Comparison of ENCODE assay signal across 1 cellular context in the genomic region with DNA sequence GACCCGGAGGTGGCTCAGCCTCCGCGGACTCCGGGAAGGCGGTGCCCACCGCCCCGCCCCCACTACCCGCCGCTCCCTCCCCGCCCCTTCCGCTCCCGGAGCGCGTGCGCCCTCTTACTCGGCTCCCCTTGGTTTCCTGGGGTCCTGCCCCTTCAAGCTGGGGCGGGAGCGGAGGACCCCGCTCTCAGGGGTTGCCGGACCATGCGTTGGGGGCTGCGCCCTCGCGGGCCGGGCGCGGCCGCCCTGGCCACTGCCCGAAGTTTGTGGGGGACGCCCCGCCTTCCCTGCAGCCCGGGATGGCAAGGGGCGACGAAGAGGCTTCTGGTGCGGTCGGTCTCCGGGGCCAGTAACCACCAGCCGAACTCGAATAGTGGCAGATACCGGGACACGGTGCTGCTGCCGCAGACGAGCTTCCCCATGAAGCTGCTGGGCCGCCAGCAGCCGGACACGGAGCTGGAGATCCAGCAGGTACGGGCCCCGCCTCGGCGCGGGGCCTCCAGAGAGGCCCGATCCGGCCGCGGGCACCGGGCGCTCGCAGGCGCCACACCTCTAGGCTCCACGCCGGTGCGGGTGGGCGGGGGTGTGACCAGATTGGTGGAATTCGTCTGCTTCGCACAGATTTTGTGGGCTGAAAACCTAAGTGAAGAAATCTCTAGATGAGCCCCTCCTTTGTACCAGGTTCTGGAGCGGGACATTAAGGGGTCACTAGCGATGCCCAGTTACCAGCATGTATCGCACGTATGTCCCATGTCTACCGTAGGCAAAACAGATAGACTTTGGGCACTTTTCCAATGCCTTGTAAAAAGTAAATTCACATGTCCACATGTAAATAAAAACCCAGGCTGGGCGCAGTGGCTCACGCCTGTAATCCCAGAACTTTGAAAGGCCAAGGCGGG.
TF ChIP-seq lines count a peak whose summit lies in the region.

IARS2 (plus strand) TSS at position 117 of the 896 bp plus-strand sequence; CDS start at position 202, 85 bp downstream.

TF ChIP-seq in K562, 482 proteins besides CTCF, POLR2A, EP300 and RAD21 (continued from another document and continues in another):
- TF ChIP-seq, protein P1, sequence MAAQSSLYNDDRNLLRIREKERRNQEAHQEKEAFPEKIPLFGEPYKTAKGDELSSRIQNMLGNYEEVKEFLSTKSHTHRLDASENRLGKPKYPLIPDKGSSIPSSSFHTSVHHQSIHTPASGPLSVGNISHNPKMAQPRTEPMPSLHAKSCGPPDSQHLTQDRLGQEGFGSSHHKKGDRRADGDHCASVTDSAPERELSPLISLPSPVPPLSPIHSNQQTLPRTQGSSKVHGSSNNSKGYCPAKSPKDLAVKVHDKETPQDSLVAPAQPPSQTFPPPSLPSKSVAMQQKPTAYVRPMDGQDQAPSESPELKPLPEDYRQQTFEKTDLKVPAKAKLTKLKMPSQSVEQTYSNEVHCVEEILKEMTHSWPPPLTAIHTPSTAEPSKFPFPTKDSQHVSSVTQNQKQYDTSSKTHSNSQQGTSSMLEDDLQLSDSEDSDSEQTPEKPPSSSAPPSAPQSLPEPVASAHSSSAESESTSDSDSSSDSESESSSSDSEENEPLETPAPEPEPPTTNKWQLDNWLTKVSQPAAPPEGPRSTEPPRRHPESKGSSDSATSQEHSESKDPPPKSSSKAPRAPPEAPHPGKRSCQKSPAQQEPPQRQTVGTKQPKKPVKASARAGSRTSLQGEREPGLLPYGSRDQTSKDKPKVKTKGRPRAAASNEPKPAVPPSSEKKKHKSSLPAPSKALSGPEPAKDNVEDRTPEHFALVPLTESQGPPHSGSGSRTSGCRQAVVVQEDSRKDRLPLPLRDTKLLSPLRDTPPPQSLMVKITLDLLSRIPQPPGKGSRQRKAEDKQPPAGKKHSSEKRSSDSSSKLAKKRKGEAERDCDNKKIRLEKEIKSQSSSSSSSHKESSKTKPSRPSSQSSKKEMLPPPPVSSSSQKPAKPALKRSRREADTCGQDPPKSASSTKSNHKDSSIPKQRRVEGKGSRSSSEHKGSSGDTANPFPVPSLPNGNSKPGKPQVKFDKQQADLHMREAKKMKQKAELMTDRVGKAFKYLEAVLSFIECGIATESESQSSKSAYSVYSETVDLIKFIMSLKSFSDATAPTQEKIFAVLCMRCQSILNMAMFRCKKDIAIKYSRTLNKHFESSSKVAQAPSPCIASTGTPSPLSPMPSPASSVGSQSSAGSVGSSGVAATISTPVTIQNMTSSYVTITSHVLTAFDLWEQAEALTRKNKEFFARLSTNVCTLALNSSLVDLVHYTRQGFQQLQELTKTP (IDR thresholded peaks at IDR 0.05; ENCODE audit: low read depth in 1 of 2, partially characterized antibody in 2 of 2), result no peak
- no peak for TF ChIP-seq U2AF2 (optimal IDR thresholded peaks at IDR 0.05; ENCODE audit: low read depth, low read length)
- TF ChIP-seq BRD9 (IDR thresholded peaks at IDR 0.05; ENCODE audit: low read depth, partially characterized antibody), result no peak
- TF ChIP-seq ZNF57 (CRISPR knock-in tag; IDR thresholded peaks at IDR 0.05), result no peak
- no peak for TF ChIP-seq ZBED1 (IDR thresholded peaks at IDR 0.05)
- TF ChIP-seq TARDBP (IDR thresholded peaks at IDR 0.05), result no peak
- 0 out of 2 replicates have a peak, but pooled peaks have one; percentile 10 for TF ChIP-seq ZNF707 (CRISPR knock-in tag; conservative IDR thresholded peaks at IDR 0.05)
- no peak for TF ChIP-seq DIDO1 (tag; IDR thresholded peaks at IDR 0.05; ENCODE audit: low read depth)
- TF ChIP-seq ASH1L (IDR thresholded peaks at IDR 0.05; ENCODE audit: borderline replicate concordance, low read depth, partially characterized antibody), result no peak
- TF ChIP-seq BDP1 (IDR thresholded peaks at IDR 0.05; ENCODE audit: insufficient read depth, insufficient read length), result no peak
- TF ChIP-seq SRSF7 (optimal IDR thresholded peaks at IDR 0.05; ENCODE audit: low read depth, low read length), result no peak
- no peak; a peak in 1 of 4 replicates for TF ChIP-seq TEAD1 (CRISPR knock-in tag; IDR thresholded peaks at IDR 0.05)
- no peak for TF ChIP-seq BCLAF1 (IDR thresholded peaks at IDR 0.05; ENCODE audit: borderline replicate concordance in 1 of 2, control insufficient read depth in 1 of 2, low read depth in 2 of 2, low read length in 1 of 2)
- TF ChIP-seq ZNF75A (CRISPR knock-in tag; IDR thresholded peaks at IDR 0.05), result no peak
- TF ChIP-seq ZFP36 (IDR thresholded peaks at IDR 0.05; ENCODE audit: low read depth, low read length, partially characterized antibody), result no peak
- TF ChIP-seq MTF1 (CRISPR knock-in tag; IDR thresholded peaks at IDR 0.05; ENCODE audit: borderline replicate concordance), result no peak
- no peak for TF ChIP-seq SRSF9 (IDR thresholded peaks at IDR 0.05; ENCODE audit: borderline replicate concordance, low read depth, low read length)
- TF ChIP-seq FOXK1 (CRISPR knock-in tag; IDR thresholded peaks at IDR 0.05; ENCODE audit: borderline replicate concordance), result peak; percentile 55; the same call in 1 of the 2 replicates
- TF ChIP-seq SIRT6 (IDR thresholded peaks at IDR 0.05; ENCODE audit: low read depth, low read length), result no peak
- peak; percentile 68 for TF ChIP-seq KDM5B (IDR thresholded peaks at IDR 0.05; ENCODE audit: insufficient replicate concordance, low read depth, low read length)
- TF ChIP-seq NCOA1 (IDR thresholded peaks at IDR 0.05; ENCODE audit: low read depth), result peak; percentile 66; the same call in 1 of the 2 replicates
- no peak for TF ChIP-seq PHF21A (IDR thresholded peaks at IDR 0.05; ENCODE audit: borderline replicate concordance, low read depth)
- TF ChIP-seq RB1 (IDR thresholded peaks at IDR 0.05; ENCODE audit: low read depth), result peak; percentile 79; the same call in 1 of the 2 replicates
- no peak for TF ChIP-seq GTF2F1 (IDR thresholded peaks at IDR 0.05; ENCODE audit: low read depth, low read length)
- TF ChIP-seq MCM3 (IDR thresholded peaks at IDR 0.05), result no peak
- TF ChIP-seq HOXB6 (CRISPR knock-in tag; IDR thresholded peaks at IDR 0.05; ENCODE audit: borderline replicate concordance), result no peak
- TF ChIP-seq PRMT5 (CRISPR knock-in tag; IDR thresholded peaks at IDR 0.05), result no peak
- no peak for TF ChIP-seq ZNF77 (CRISPR knock-in tag; IDR thresholded peaks at IDR 0.05)
- no peak for TF ChIP-seq ZC3H4 (CRISPR knock-in tag; IDR thresholded peaks at IDR 0.05; ENCODE audit: borderline replicate concordance)
- no peak for TF ChIP-seq PYGO2 (tag; IDR thresholded peaks at IDR 0.05)
- no peak for TF ChIP-seq NFYB (IDR thresholded peaks at IDR 0.05; ENCODE audit: extremely low read depth, insufficient read length)
- TF ChIP-seq RBM39 (optimal IDR thresholded peaks at IDR 0.05; ENCODE audit: low read depth, low read length), result no peak
- 0 out of 2 replicates have a peak, but pooled peaks have one; percentile 23 for TF ChIP-seq HDAC2 (IDR thresholded peaks at IDR 0.05)
- TF ChIP-seq ZBTB9 (CRISPR knock-in tag; IDR thresholded peaks at IDR 0.05), result peak; percentile 70
- TF ChIP-seq SP1 (CRISPR knock-in tag; IDR thresholded peaks at IDR 0.05), result no peak; the same call in 1 of the 2 replicates
- no peak for TF ChIP-seq KLF6 (CRISPR knock-in tag; IDR thresholded peaks at IDR 0.05; ENCODE audit: borderline replicate concordance)
- no peak for TF ChIP-seq HEY1 (CRISPR knock-in tag; IDR thresholded peaks at IDR 0.05; ENCODE audit: borderline replicate concordance)
- no peak for TF ChIP-seq KLF16 (IDR thresholded peaks at IDR 0.05)
- TF ChIP-seq ZNF24 (IDR thresholded peaks at IDR 0.05), result no peak
- no peak for TF ChIP-seq NFE2 (IDR thresholded peaks at IDR 0.05; ENCODE audit: low read depth)
- TF ChIP-seq NBN (IDR thresholded peaks at IDR 0.05; ENCODE audit: low read depth), result peak; percentile 12; the same call in 1 of the 2 replicates
- no peak for TF ChIP-seq ZZZ3 (IDR thresholded peaks at IDR 0.05)
- no peak for TF ChIP-seq PRPF4 (IDR thresholded peaks at IDR 0.05; ENCODE audit: insufficient read depth, low read depth, low read length, poor library complexity, severe bottlenecking)
- TF ChIP-seq TRIM25 (IDR thresholded peaks at IDR 0.05; ENCODE audit: borderline replicate concordance), result no peak
- TF ChIP-seq ZNF3 (CRISPR knock-in tag; IDR thresholded peaks at IDR 0.05), result no peak
- TF ChIP-seq MYBL2 (IDR thresholded peaks at IDR 0.05; ENCODE audit: low read depth), result no peak
- TF ChIP-seq MYBL2 (CRISPR knock-in tag; IDR thresholded peaks at IDR 0.05; ENCODE audit: borderline replicate concordance), result no peak
- TF ChIP-seq, protein P2, sequence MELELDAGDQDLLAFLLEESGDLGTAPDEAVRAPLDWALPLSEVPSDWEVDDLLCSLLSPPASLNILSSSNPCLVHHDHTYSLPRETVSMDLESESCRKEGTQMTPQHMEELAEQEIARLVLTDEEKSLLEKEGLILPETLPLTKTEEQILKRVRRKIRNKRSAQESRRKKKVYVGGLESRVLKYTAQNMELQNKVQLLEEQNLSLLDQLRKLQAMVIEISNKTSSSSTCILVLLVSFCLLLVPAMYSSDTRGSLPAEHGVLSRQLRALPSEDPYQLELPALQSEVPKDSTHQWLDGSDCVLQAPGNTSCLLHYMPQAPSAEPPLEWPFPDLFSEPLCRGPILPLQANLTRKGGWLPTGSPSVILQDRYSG (tag; conservative IDR thresholded peaks at IDR 0.05; ENCODE audit: low read depth), result no peak
- no peak for TF ChIP-seq ELK3 (CRISPR knock-in tag; IDR thresholded peaks at IDR 0.05)
- no peak for TF ChIP-seq FOXM1 (IDR thresholded peaks at IDR 0.05; ENCODE audit: low read depth)
- no peak for TF ChIP-seq FOXM1 (CRISPR knock-in tag; IDR thresholded peaks at IDR 0.05; ENCODE audit: low read depth)
- TF ChIP-seq POLR2B (IDR thresholded peaks at IDR 0.05; ENCODE audit: low read depth, partially characterized antibody), result peak; percentile 58
- TF ChIP-seq TCF7L2 (IDR thresholded peaks at IDR 0.05; ENCODE audit: low read depth, low read length), result no peak
- TF ChIP-seq BRD4 (IDR thresholded peaks at IDR 0.05), result no peak
- TF ChIP-seq CBFA2T3 (IDR thresholded peaks at IDR 0.05), result no peak
- TF ChIP-seq NCOA6 (IDR thresholded peaks at IDR 0.05), result no peak
- TF ChIP-seq POU5F1 (IDR thresholded peaks at IDR 0.05; ENCODE audit: borderline replicate concordance, low read depth, low read length, partially characterized antibody), result no peak
- TF ChIP-seq HCFC1 (IDR thresholded peaks at IDR 0.05; ENCODE audit: low read depth, low read length), result peak; percentile 20; the same call in 1 of the 2 replicates
- no peak for TF ChIP-seq ILK (tag; IDR thresholded peaks at IDR 0.05; ENCODE audit: borderline replicate concordance, low read depth)
- TF ChIP-seq POLR2AphosphoS2 (IDR thresholded peaks at IDR 0.05; ENCODE audit: low read length), result no peak
- no peak for TF ChIP-seq TOE1 (IDR thresholded peaks at IDR 0.05; ENCODE audit: borderline replicate concordance)
- TF ChIP-seq TOE1 (CRISPR knock-in tag; IDR thresholded peaks at IDR 0.05; ENCODE audit: borderline replicate concordance, low read depth), result no peak
- TF ChIP-seq ZNF165 (CRISPR knock-in tag; IDR thresholded peaks at IDR 0.05; ENCODE audit: borderline replicate concordance), result no peak
- TF ChIP-seq ZNF431 (CRISPR knock-in tag; IDR thresholded peaks at IDR 0.05), result no peak; the same call in 1 of the 2 replicates
- TF ChIP-seq HSF4 (CRISPR knock-in tag; IDR thresholded peaks at IDR 0.05; ENCODE audit: borderline replicate concordance), result no peak
- no peak for TF ChIP-seq ZNF263 (CRISPR knock-in tag; IDR thresholded peaks at IDR 0.05; ENCODE audit: borderline replicate concordance)
